ENCODE assay signal across 8 cellular contexts in genomic region chr13:110713981-110714797, GRCh38. TPM values are rescaled to one million over a fixed set of nuclear protein-coding genes. Genes with fewer than 3 reads are reported as not detected.
DNase-seq lines count a peak whose midpoint lies in the region; ATAC-seq, FAIRE-seq and TF ChIP-seq lines count a peak whose summit lies in the region.

No MANE protein-coding gene starts in this region.

- intact Hi-C loops in esophagus muscularis mucosa (cut with DNase I), result loop anchor here (10.0 kb wide), 1 partner anchor 201 kb away; the partner anchor contains the start of gene ANKRD10

- no peaks in the 10 kb centered on the region for H3K9me3 ChIP-seq in esophagus muscularis mucosa

- no peak for TF ChIP-seq CTCF in esophagus muscularis mucosa (IDR thresholded peaks at IDR 0.05)

- FAIRE-seq in GM12891 (lab: Jason Lieb, UNC), result peak; percentile 70

- 0% methylated on average over 27 of the region's 86 CpGs for WGBS in esophagus muscularis mucosa

- H3K9me3 Mint-ChIP-seq in activated T-cell treated with anti-CD3 and anti-CD28 coated beads, Interleukin-2, amount 50 U/mL, for 24 hours, result no peaks in the 10 kb centered on the region
- peaks cover 0 to 4% (median 0%) of the 10 kb centered on the region in 9 donors for H3K9me3 Mint-ChIP-seq in naive thymus-derived CD8-positive, alpha-beta T cell
- H3K9me3 Mint-ChIP-seq in stimulated activated naive B cell treated with anti-CD40 and anti-IgM and Interleukin-4, amounts not matched to agents 10 μg/mL and 1 μg/mL and 100 μg/mL, for 72 hours, result no peaks in the 10 kb centered on the region

- TF ChIP-seq EP300 in esophagus muscularis mucosa (IDR thresholded peaks at IDR 0.05), result no peak

- no peaks in the 10 kb centered on the region for H3K27me3 ChIP-seq in esophagus muscularis mucosa

- H3K4me1 ChIP-seq in esophagus muscularis mucosa, result peaks cover 22 to 39% (median 34%) of the 10 kb centered on the region in 4 donors

- TF ChIP-seq POLR2A in GM12891 (IDR thresholded peaks at IDR 0.05; ENCODE audit: low read depth, low read length), result no peak
- no peak for TF ChIP-seq POLR2A in esophagus muscularis mucosa (IDR thresholded peaks at IDR 0.05; ENCODE audit: low read depth)

- H3K4me3 Mint-ChIP-seq in activated T-cell treated with anti-CD3 and anti-CD28 coated beads, Interleukin-2, amount 50 U/mL, for 24 hours, result peak overlapping the region; percentile 94
- peak overlapping the region; percentile 92 to 100 (median 99) for H3K4me3 Mint-ChIP-seq in naive thymus-derived CD8-positive, alpha-beta T cell
- H3K4me3 Mint-ChIP-seq in stimulated activated naive B cell treated with anti-CD40 and anti-IgM and Interleukin-4, amounts not matched to agents 10 μg/mL and 1 μg/mL and 100 μg/mL, for 72 hours, result peak overlapping the region; percentile 97

- peaks cover 33% of the 10 kb centered on the region for H3K36me3 Mint-ChIP-seq in activated T-cell treated with anti-CD3 and anti-CD28 coated beads, Interleukin-2, amount 50 U/mL, for 24 hours (ENCODE audit: low read depth)
- peaks cover 0 to 2% (median 0%) of the 10 kb centered on the region in 3 donors for H3K36me3 Mint-ChIP-seq in naive thymus-derived CD8-positive, alpha-beta T cell
- peaks cover 3 to 5% of the 10 kb centered on the region in 2 donors for H3K36me3 Mint-ChIP-seq in stimulated activated naive B cell treated with anti-CD40 and anti-IgM and Interleukin-4, amounts not matched to agents 10 μg/mL and 1 μg/mL and 100 μg/mL, for 72 hours

- no peaks in the 10 kb centered on the region for H3K27me3 Mint-ChIP-seq in activated T-cell treated with anti-CD3 and anti-CD28 coated beads, Interleukin-2, amount 50 U/mL, for 24 hours
- H3K27me3 Mint-ChIP-seq in naive thymus-derived CD8-positive, alpha-beta T cell, result peaks cover 0 to 4% (median 0%) of the 10 kb centered on the region in 5 donors
- H3K27me3 Mint-ChIP-seq in stimulated activated naive B cell treated with anti-CD40 and anti-IgM and Interleukin-4, amounts not matched to agents 10 μg/mL and 1 μg/mL and 100 μg/mL, for 72 hours, result no peaks in the 10 kb centered on the region

- POLR2A ChIA-PET in naive thymus-derived CD8-positive, alpha-beta T cell (lab: Charles Lee), result interaction anchor here (0.5 to 4.6 kb wide), 15 partner anchors 10 to 1875 kb away, joined by 3 to 77 read pairs (median 6); partner anchors contain the start of genes ANKRD10, CARS2, NAXD and RAB20

- H3K4me3 ChIP-seq in esophagus muscularis mucosa, result peak overlapping the region; percentile 72 to 96 (median 88)

- H3K27ac Mint-ChIP-seq in activated T-cell treated with anti-CD3 and anti-CD28 coated beads, Interleukin-2, amount 50 U/mL, for 24 hours, result peak overlapping the region; percentile 97
- peak overlapping the region; percentile 90 to 99 (median 99) for H3K27ac Mint-ChIP-seq in naive thymus-derived CD8-positive, alpha-beta T cell
- H3K27ac Mint-ChIP-seq in stimulated activated naive B cell treated with anti-CD40 and anti-IgM and Interleukin-4, amounts not matched to agents 10 μg/mL and 1 μg/mL and 100 μg/mL, for 72 hours, result peak overlapping the region; percentile 96

- H3K27ac ChIP-seq in esophagus muscularis mucosa (replicated peaks in 1 of 4), result peak overlapping the region; percentile 96 to 100 (median 98)

- DNase-seq in GM12891 (ENCODE audit: insufficient read length, low spot score) (no peak), NCI-H69 (lab: John Stamatoyannopoulos, UW) (peak; percentile 87), esophagus muscularis mucosa (ENCODE audit: extremely low spot score) (no peak), KG1 (lab: John Stamatoyannopoulos, UW) (no peak)
- DNase-seq in activated T-cell treated with anti-CD3 and anti-CD28 coated beads, Interleukin-2, amount 50 U/mL, for 24 hours, result peak; percentile 81
- peak; percentile 67 to 91 (median 79) for DNase-seq in naive thymus-derived CD8-positive, alpha-beta T cell
- peak; percentile 60 for DNase-seq in stimulated activated naive B cell treated with anti-CD40 and anti-IgM and Interleukin-4, amounts not matched to agents 10 μg/mL and 1 μg/mL and 100 μg/mL, for 72 hours

- H3K36me3 ChIP-seq in esophagus muscularis mucosa, result peaks cover 0 to 2% (median 1%) of the 10 kb centered on the region in 4 donors

- peak; percentile 9 to 13 for ATAC-seq in naive thymus-derived CD8-positive, alpha-beta T cell
- ATAC-seq in stimulated activated naive B cell treated with anti-CD40 and anti-IgM and Interleukin-4, amounts not matched to agents 10 μg/mL and 1 μg/mL and 100 μg/mL, for 72 hours (replicated peaks), result no peak
- ATAC-seq in HG03442 (IDR thresholded peaks at IDR 0.05; ENCODE audit: unreplicated experiment), result no peak

- H3K4me1 Mint-ChIP-seq in activated T-cell treated with anti-CD3 and anti-CD28 coated beads, Interleukin-2, amount 50 U/mL, for 24 hours (ENCODE audit: low read depth), result peaks cover 32% of the 10 kb centered on the region
- peaks cover 13 to 41% (median 32%) of the 10 kb centered on the region in 4 donors for H3K4me1 Mint-ChIP-seq in naive thymus-derived CD8-positive, alpha-beta T cell
- H3K4me1 Mint-ChIP-seq in stimulated activated naive B cell treated with anti-CD40 and anti-IgM and Interleukin-4, amounts not matched to agents 10 μg/mL and 1 μg/mL and 100 μg/mL, for 72 hours, result peaks cover 8 to 26% of the 10 kb centered on the region in 2 donors

TF ChIP-seq in GM12891, 5 proteins besides CTCF, POLR2A, EP300 and RAD21:
- no peak for TF ChIP-seq PAX5 (IDR thresholded peaks at IDR 0.05; ENCODE audit: insufficient read depth, low read length, severe bottlenecking)
- TF ChIP-seq POLR2AphosphoS5 (IDR thresholded peaks at IDR 0.05; ENCODE audit: low read depth, low read length), result no peak
- TF ChIP-seq POU2F2 (IDR thresholded peaks at IDR 0.05; ENCODE audit: low read depth, low read length), result no peak
- TF ChIP-seq SPI1 (IDR thresholded peaks at IDR 0.05; ENCODE audit: low read depth, low read length), result no peak
- TF ChIP-seq TAF1 (IDR thresholded peaks at IDR 0.05; ENCODE audit: low read depth, low read length), result no peak; the same call in 1 of the 2 replicates

RNA-seq across cellular contexts. Expression of gene ING1, which starts 0.7 kb away (rescaled TPM):
- 19.1 TPM for polyA plus RNA-seq in GM12891 (2012; ENCODE audit: low read depth, missing spikeins)
- 10 to 100 TPM; 17.2 to 25.5 (median 23.2) TPM for total RNA-seq in esophagus muscularis mucosa
- 10 to 100 TPM; 22.5 to 23.9 TPM for total RNA-seq in naive thymus-derived CD8-positive, alpha-beta T cell
- polyA plus RNA-seq in naive thymus-derived CD8-positive, alpha-beta T cell, result 10 to 100 TPM in 2 of 3 donors, 1 to 10 TPM in 1; 7.9 to 17.5 (median 10.7) TPM

RNA-seq across cellular contexts. Expression of gene CARS2, which starts 8.3 kb away (rescaled TPM):
- 67.0 TPM for polyA plus RNA-seq in GM12891 (2012; ENCODE audit: low read depth, missing spikeins)
- total RNA-seq in esophagus muscularis mucosa, result 10 to 100 TPM; 32.9 to 56.9 (median 40.2) TPM
- total RNA-seq in naive thymus-derived CD8-positive, alpha-beta T cell, result 100 to 1,000 TPM; 110 to 124 TPM
- 10 to 100 TPM; 35.9 to 47.1 (median 44.0) TPM for polyA plus RNA-seq in naive thymus-derived CD8-positive, alpha-beta T cell

Comparison
In these comparisons a context has a peak if more than half of its experiments do, and no peak if none do; other contexts are left out.
1. DNase-seq: peak in NCI-H69 (single experiment), activated T-cell treated with anti-CD3 and anti-CD28 coated beads, Interleukin-2, amount 50 U/mL, for 24 hours (single experiment), naive thymus-derived CD8-positive, alpha-beta T cell (10 of 10) and stimulated activated naive B cell treated with anti-CD40 and anti-IgM and Interleukin-4, amounts not matched to agents 10 μg/mL and 1 μg/mL and 100 μg/mL, for 72 hours (single experiment); none in GM12891 (single experiment), esophagus muscularis mucosa (single experiment) and KG1 (single experiment).
2. ATAC-seq: peak in naive thymus-derived CD8-positive, alpha-beta T cell (2 of 2); none in stimulated activated naive B cell treated with anti-CD40 and anti-IgM and Interleukin-4, amounts not matched to agents 10 μg/mL and 1 μg/mL and 100 μg/mL, for 72 hours (0 of 2) and HG03442 (single experiment).
3. Peak in every context shown above with its lines, with median percentiles within 50 percentile points of each other: H3K27ac Mint-ChIP-seq and H3K4me3 Mint-ChIP-seq.